In the genomic region with DNA sequence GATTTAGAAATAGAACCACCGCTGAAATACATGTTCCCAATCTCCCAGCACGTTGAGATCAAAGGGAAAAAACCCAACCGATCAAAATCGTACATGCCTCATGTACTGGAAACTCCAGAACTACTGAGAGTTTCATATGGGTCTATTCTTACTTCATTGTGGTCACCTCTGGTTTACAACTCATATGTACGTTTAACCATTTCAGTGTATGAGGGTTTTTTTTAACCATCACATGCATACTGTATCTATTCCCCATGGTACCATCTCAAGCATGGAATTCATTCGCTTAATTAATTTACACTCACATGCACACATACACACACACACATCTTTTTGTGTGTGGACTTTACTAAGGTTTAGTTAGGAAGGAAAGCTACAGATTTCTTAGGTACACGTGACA, we compare ENCODE assay signal across 15 cellular contexts. TPM values are rescaled to one million over a fixed set of nuclear protein-coding genes. Genes with fewer than 3 reads are reported as not detected.
DNase-seq lines count a peak whose midpoint lies in the region; ATAC-seq, FAIRE-seq and TF ChIP-seq lines count a peak whose summit lies in the region.
"Had no signal": no experiment of that assay in that cellular context is flagged by ENCODE, and none has a peak within 500 bp of the region (broad histone marks: within the 10 kb centered on the region; RNA-seq: fewer than 3 reads in every experiment).

No MANE protein-coding gene starts in this region.

- peaks cover 58% of the 10 kb centered on the region for H3K4me1 Mint-ChIP-seq in activated CD4-positive, alpha-beta T cell treated with anti-CD3 and anti-CD28 coated beads for 36 hours

- peak overlapping the region; percentile 51; the same call in 1 of the 2 replicates for H3K9ac ChIP-seq in GM12878 (ENCODE audit: control insufficient read depth, insufficient read depth, low read length)

- H3K4me1 ChIP-seq in GM12878 (ENCODE audit: control insufficient read depth, insufficient read depth, low read length) (peaks cover 61% of the 10 kb centered on the region), thyroid gland (peaks cover 0 to 7% of the 10 kb centered on the region in 2 donors)
- H3K4me1 ChIP-seq: right lobe of liver had no signal

- H3K27me3 Mint-ChIP-seq in activated CD4-positive, alpha-beta T cell treated with anti-CD3 and anti-CD28 coated beads for 36 hours = peaks cover 2% of the 10 kb centered on the region
- H3K27me3 Mint-ChIP-seq: dendritic cell treated with granulocyte-macrophage colony-stimulating factor and Interleukin-4, amounts not matched to agents 40 ng/mL and 50 ng/mL, for 4 days had no signal

- no peak overlapping the region; the same call in 1 of the 2 replicates for H2AFZ ChIP-seq in GM12878 (ENCODE audit: control insufficient read depth, low read depth, low read length)

- H4K20me1 ChIP-seq in GM12878 (ENCODE audit: control insufficient read depth, insufficient read depth) = no peaks in the 10 kb centered on the region

- SMC1A ChIA-PET in GM12878 (lab: Charles Lee; ENCODE audit: uncharacterized antibody, unreplicated experiment) = interaction anchor here (0.6 to 1.9 kb wide), 7 partner anchors 11 to 888 kb away, joined by 3 to 17 read pairs (median 3); no protein-coding TSS in a partner anchor

- peak overlapping the region; percentile 77 for H3K4me2 ChIP-seq in GM12878 (ENCODE audit: control insufficient read depth, insufficient read depth)

- no peak for DNase-seq in activated CD4-positive, alpha-beta T cell treated with anti-CD3 and anti-CD28 coated beads for 36 hours
- DNase-seq in activated CD4-positive, alpha-beta T cell treated with anti-CD3 and anti-CD28 coated beads for 48 hours = no peak
- peak; percentile 76 for DNase-seq in GM12878 (ENCODE audit: low read depth, low spot score)
- no peak for DNase-seq in NCI-H1694 (lab: John Stamatoyannopoulos, UW)
- DNase-seq in retina = no peak
- no peak for DNase-seq in thyroid gland
- DNase-seq: DMS153, glutamatergic neuron, H9, right lobe of liver, T-helper 9 cell had no signal

- H3K4me3 ChIP-seq in GM12878 (0 out of 2 replicates have a peak overlapping the region, but pooled peaks have one; percentile 46), thyroid gland (replicated peaks in 1 of 3) (no peak overlapping the region)
- H3K4me3 ChIP-seq: right lobe of liver had no signal

- CTCF ChIA-PET in activated CD4-positive, alpha-beta T cell treated with anti-CD3 and anti-CD28 coated beads for 36 hours (lab: Charles Lee) = no interaction called here
- CTCF ChIA-PET in GM12878 (lab: Yijun Ruan, JAX) = interaction anchor here (0.8 to 1.0 kb wide), 3 partner anchors 10 to 16 kb away, joined by 3 read pairs; no protein-coding TSS in a partner anchor

- TF ChIP-seq CTCF in GM12878 (IDR thresholded peaks at IDR 0.05 in 2 of 3, conservative IDR thresholded peaks at IDR 0.05 in 1 of 3; ENCODE audit: control insufficient read depth in 2 of 3, extremely low read depth in 1 of 3, insufficient read depth in 1 of 3, low read depth in 3 of 3, low read length in 3 of 3) = no peak
- no peak for TF ChIP-seq CTCF in thyroid gland (IDR thresholded peaks at IDR 0.05)

- H3K9me3 ChIP-seq in GM12878 (replicated peaks; ENCODE audit: control insufficient read depth, insufficient read depth, low read length) (no peaks in the 10 kb centered on the region; the same call in 2 of the 3 replicates), thyroid gland (no peaks in the 10 kb centered on the region)
- H3K9me3 ChIP-seq: right lobe of liver had no signal

- no TSS peak for BruUV-seq in GM12878 (replicated peaks; lab: Mats Ljungman, UMichigan)

- no peaks in the 10 kb centered on the region for H3K27me3 ChIP-seq in GM12878 (replicated peaks in 1 of 2; ENCODE audit: control insufficient read depth in 2 of 2, insufficient read depth in 2 of 2, low read length in 1 of 2)
- no peaks in the 10 kb centered on the region for H3K27me3 ChIP-seq in thyroid gland
- H3K27me3 ChIP-seq: right lobe of liver had no signal

- H3K27ac ChIP-seq in GM12878 (ENCODE audit: control insufficient read depth, insufficient read depth) (peak overlapping the region; percentile 89), thyroid gland (no peak overlapping the region)
- H3K27ac ChIP-seq: right lobe of liver had no signal

- FAIRE-seq in GM12878 (lab: Jason Lieb, UNC) = peak; percentile 7
- FAIRE-seq: A204.1 had no signal

- TF ChIP-seq POLR2A in GM12878 (IDR thresholded peaks at IDR 0.05; ENCODE audit: low read depth, low read length) (no peak), thyroid gland (IDR thresholded peaks at IDR 0.05) (no peak)

- peak overlapping the region; percentile 26 for H3K27ac Mint-ChIP-seq in activated CD4-positive, alpha-beta T cell treated with anti-CD3 and anti-CD28 coated beads for 36 hours
- H3K27ac Mint-ChIP-seq: dendritic cell treated with granulocyte-macrophage colony-stimulating factor and Interleukin-4, amounts not matched to agents 40 ng/mL and 50 ng/mL, for 4 days had no signal

- ATAC-seq in activated CD4-positive, alpha-beta T cell treated with anti-CD3 and anti-CD28 coated beads for 36 hours = peak; percentile 60
- peak; percentile 67 for ATAC-seq in GM21515 (IDR thresholded peaks at IDR 0.05; ENCODE audit: unreplicated experiment)
- peak; percentile 65 for ATAC-seq in HG03095 (IDR thresholded peaks at IDR 0.05; ENCODE audit: unreplicated experiment)
- ATAC-seq in GM12878 = peak; percentile 70
- ATAC-seq: right lobe of liver had no signal

- WGBS in GM12878 (ENCODE audit: insufficient coverage, insufficient replicate concordance, low lambda C conversion rate, missing lambda C conversion rate) = 16% methylated on average over 7 of the region's 7 CpGs
- WGBS in thyroid gland, 2 donors = 95% methylated on average over 7 of the region's 7 CpGs

- H3K36me3 ChIP-seq in GM12878 (ENCODE audit: control insufficient read depth in 2 of 2, insufficient read depth in 2 of 2, low read length in 1 of 2) (no peaks in the 10 kb centered on the region), thyroid gland (no peaks in the 10 kb centered on the region)
- H3K36me3 ChIP-seq: right lobe of liver had no signal

- TF ChIP-seq RAD21 in GM12878 (IDR thresholded peaks at IDR 0.05; ENCODE audit: insufficient read depth, low read depth, low read length) = 0 out of 2 replicates have a peak, but pooled peaks have one; percentile 20

- RAD21 ChIA-PET in GM12878 (lab: Charles Lee; ENCODE audit: unreplicated experiment) = interaction anchor here (0.5 to 1.1 kb wide), 4 partner anchors 13 to 56 kb away, joined by 3 to 4 read pairs (median 4); no protein-coding TSS in a partner anchor

- no peaks in the 10 kb centered on the region for H3K36me3 Mint-ChIP-seq in activated CD4-positive, alpha-beta T cell treated with anti-CD3 and anti-CD28 coated beads for 36 hours (ENCODE audit: low read depth)

- H3K9me3 Mint-ChIP-seq in activated CD4-positive, alpha-beta T cell treated with anti-CD3 and anti-CD28 coated beads for 36 hours (ENCODE audit: low read depth) = no peaks in the 10 kb centered on the region
- H3K9me3 Mint-ChIP-seq: dendritic cell treated with granulocyte-macrophage colony-stimulating factor and Interleukin-4, amounts not matched to agents 40 ng/mL and 50 ng/mL, for 4 days; H9 had no signal

- H3K79me2 ChIP-seq in GM12878 (ENCODE audit: control insufficient read depth, insufficient read depth, low read length) = no peaks in the 10 kb centered on the region

- POLR2A ChIA-PET in activated CD4-positive, alpha-beta T cell treated with anti-CD3 and anti-CD28 coated beads for 36 hours (lab: Charles Lee) = no interaction called here
- POLR2A ChIA-PET in GM12878 (lab: Charles Lee) = no interaction called here

- peak; percentile 82 to 93 for TF ChIP-seq EP300 in GM12878 (IDR thresholded peaks at IDR 0.05; ENCODE audit: borderline replicate concordance in 1 of 2, control insufficient read depth in 1 of 2, low read depth in 2 of 2, low read length in 2 of 2)

- in situ Hi-C loops in GM12878 (cut with MboI) = no loop called here

- no peak overlapping the region for H3K4me3 Mint-ChIP-seq in activated CD4-positive, alpha-beta T cell treated with anti-CD3 and anti-CD28 coated beads for 36 hours
- H3K4me3 Mint-ChIP-seq: dendritic cell treated with granulocyte-macrophage colony-stimulating factor and Interleukin-4, amounts not matched to agents 40 ng/mL and 50 ng/mL, for 4 days; H9 had no signal

- intact Hi-C loops in activated CD4-positive, alpha-beta T cell treated with anti-CD3 and anti-CD28 coated beads for 36 hours (cut with DNase I, micrococcal nuclease) = loop anchor here (2.0 to 10.0 kb wide), 5 partner anchors 58 to 754 kb away; a partner anchor contains a TSS
- intact Hi-C loops in GM12878 (cut with micrococcal nuclease; ENCODE audit: unreplicated experiment) = loop anchor here (1.0 to 10.0 kb wide), 11 partner anchors 9 to 726 kb away; a partner anchor contains a TSS
- intact Hi-C loops in thyroid gland (cut with DNase I) = no loop called here

TF ChIP-seq in GM12878, 131 proteins besides CTCF, POLR2A, EP300 and RAD21 (continues in another document):
- TF ChIP-seq SREBF1 (IDR thresholded peaks at IDR 0.05; ENCODE audit: low read length) = no peak

RNA-seq across cellular contexts. Expression of a gene that starts 46.0 kb away (rescaled TPM):
- total RNA-seq in activated CD4-positive, alpha-beta T cell treated with anti-CD3 and anti-CD28 coated beads for 36 hours = not detected
- total RNA-seq in GM12878 (2013; cell fraction: nucleolus; rRNA removed) = 19.6 and 20.8 TPM in 2 replicates
- 2.1 and 2.2 TPM in 2 replicates for total RNA-seq in GM12878 (2014; rRNA removed)
- 2.3 and 2.8 TPM in 2 replicates for total RNA-seq in GM12878 (2014; rRNA removed; fragmentation: Illumina TruSeq; extraction: Trizol)
- 2.5 and 2.8 TPM in 2 replicates for total RNA-seq in GM12878 (2021)
- polyA plus RNA-seq in GM12878 (2011; ENCODE audit: low read depth) = 0.91 TPM
- 14.3 and 19.3 TPM in 2 replicates for polyA plus RNA-seq in GM12878 (2011; rRNA removed)
- 5.8 and 6.3 TPM in 2 replicates for polyA plus RNA-seq in GM12878 (2011; cell fraction: cytosol; rRNA removed)
- 16.8 and 20.7 TPM in 2 replicates for polyA plus RNA-seq in GM12878 (2011; cell fraction: nucleus; rRNA removed)
- polyA plus RNA-seq in GM12878 (2012) = 1.4 and 1.9 TPM in 2 replicates
- 2.9 and 3.1 TPM in 2 replicates for polyA plus RNA-seq in GM12878 (2014; fragmentation: Illumina TruSeq; extraction: Trizol)
- polyA plus RNA-seq in GM12878 (2014; fragmentation: Nextera tagmentation; extraction: Ambion mirVana) = 1 to 10 TPM; 2.1 to 2.6 TPM
- polyA plus RNA-seq in GM12878 (2014; rRNA removed) = 2.8 and 3.2 TPM in 2 replicates
- 1 to 10 TPM; 2.1 to 3.0 TPM for polyA plus RNA-seq in GM12878 (2016; fragmentation: Nextera tagmentation; extraction: Ambion mirVana)
- 13.6 and 16.8 TPM in 2 replicates for polyA minus RNA-seq in GM12878 (2011; rRNA and poly(A)+ RNA removed)
- polyA minus RNA-seq in GM12878 (2011; cell fraction: cytosol; rRNA and poly(A)+ RNA removed) = 1.6 and 4.1 TPM in 2 replicates
- 14.6 and 15.8 TPM in 2 replicates for polyA minus RNA-seq in GM12878 (2011; cell fraction: nucleus; rRNA and poly(A)+ RNA removed)
- not detected for total RNA-seq in thyroid gland
- total RNA-seq: H9, right lobe of liver had no signal
